Comparison of ENCODE assay signal across 8 cellular contexts in genomic region chr10:102119417-102120141, GRCh38. TPM values are rescaled to one million over a fixed set of nuclear protein-coding genes. Genes with fewer than 3 reads are reported as not detected.
DNase-seq lines count a peak whose midpoint lies in the region; ATAC-seq and TF ChIP-seq lines count a peak whose summit lies in the region.

No MANE protein-coding gene starts in this region.

- H3K9me3 Mint-ChIP-seq in stimulated activated naive CD8-positive, alpha-beta T cell treated with anti-CD3 and anti-CD28 coated beads, Interleukin-15, amount 100 ng/mL, for 72 hours = no peaks in the 10 kb centered on the region

- peak; percentile 16 for TF ChIP-seq POLR2A in erythroblast (IDR thresholded peaks at IDR 0.05; ENCODE audit: low read length)

- peaks cover 58% of the 10 kb centered on the region for H3K4me1 Mint-ChIP-seq in stimulated activated naive CD8-positive, alpha-beta T cell treated with anti-CD3 and anti-CD28 coated beads, Interleukin-15, amount 100 ng/mL, for 72 hours

- peak overlapping the region; percentile 91 to 99 for H3K4me3 Mint-ChIP-seq in stimulated activated naive CD8-positive, alpha-beta T cell treated with anti-CD3 and anti-CD28 coated beads, Interleukin-15, amount 100 ng/mL, for 72 hours

- H3K27ac Mint-ChIP-seq in stimulated activated naive CD8-positive, alpha-beta T cell treated with anti-CD3 and anti-CD28 coated beads, Interleukin-15, amount 100 ng/mL, for 72 hours = peak overlapping the region; percentile 93 to 98

- H3K4me3 ChIP-seq in mononuclear cell (ENCODE audit: low read length) = peak overlapping the region; percentile 79

- peak; percentile 26 to 38 for DNase-seq in NOMO-1 (lab: John Stamatoyannopoulos, UW; ENCODE audit: unreplicated experiment in 2 of 2)
- no peak for DNase-seq in NOMO-1 treated with dmso at 0.1 percent for 144 hours (lab: John Stamatoyannopoulos, UW; ENCODE audit: unreplicated experiment)
- peak; percentile 24 for DNase-seq in NCI-H1436 treated with DMSO at 0.1 percent for 48 hours (lab: John Stamatoyannopoulos, UW)
- DNase-seq in activated CD8-positive, alpha-beta memory T cell treated with anti-CD3 and anti-CD28 coated beads, Interleukin-2, amount 50 U/mL, for 48 hours = peak; percentile 76
- peak; percentile 81 to 88 for DNase-seq in erythroblast (lab: John Stamatoyannopoulos, UW)
- DNase-seq in stimulated activated naive CD8-positive, alpha-beta T cell treated with anti-CD3 and anti-CD28 coated beads, Interleukin-15, amount 100 ng/mL, for 72 hours = peak; percentile 57 to 64

- ATAC-seq in stimulated activated naive CD8-positive, alpha-beta T cell treated with anti-CD3 and anti-CD28 coated beads, Interleukin-15, amount 100 ng/mL, for 72 hours = peak; percentile 24
- ATAC-seq in HG02852 (IDR thresholded peaks at IDR 0.05; ENCODE audit: unreplicated experiment) = no peak

- no peaks in the 10 kb centered on the region for H3K27me3 Mint-ChIP-seq in stimulated activated naive CD8-positive, alpha-beta T cell treated with anti-CD3 and anti-CD28 coated beads, Interleukin-15, amount 100 ng/mL, for 72 hours

- H3K4me1 ChIP-seq in mononuclear cell (ENCODE audit: insufficient read depth, low read length) = peaks cover 60% of the 10 kb centered on the region

- H3K27me3 ChIP-seq in mononuclear cell (ENCODE audit: insufficient read depth, low read length) = no peaks in the 10 kb centered on the region

- H3K9me3 ChIP-seq in mononuclear cell (ENCODE audit: low read depth, low read length) = no peaks in the 10 kb centered on the region

RNA-seq across cellular contexts. Expression of gene LDB1, which starts 0.6 kb away (rescaled TPM):
- total RNA-seq in mononuclear cell = 59.0 TPM

RNA-seq across cellular contexts. Expression of gene PPRC1, which starts 13.3 kb away (rescaled TPM):
- 12.1 TPM for total RNA-seq in mononuclear cell

RNA-seq across cellular contexts. Expression of gene NOLC1, which starts 32.6 kb away (rescaled TPM):
- total RNA-seq in mononuclear cell = 19.8 TPM

RNA-seq across cellular contexts. Expression of gene HPS6, which starts 54.4 kb away (rescaled TPM):
- 22.6 TPM for total RNA-seq in mononuclear cell
